19 cellular contexts compared by ENCODE assay signal in genomic region chr12:106868982-106869381, GRCh38.
DNase-seq lines count a peak whose midpoint lies in the region; ATAC-seq, FAIRE-seq and TF ChIP-seq lines count a peak whose summit lies in the region.
"Had no signal": no experiment of that assay in that cellular context is flagged by ENCODE, and none has a peak within 500 bp of the region (broad histone marks: within the 10 kb centered on the region; RNA-seq: fewer than 3 reads in every experiment).

No MANE protein-coding gene starts in this region.

- ATAC-seq in A549, result no peak
- no peak for ATAC-seq in IMR-90 (ENCODE audit: low read depth)
- no peak for ATAC-seq in K562
- ATAC-seq in HG02623 (IDR thresholded peaks at IDR 0.05; ENCODE audit: unreplicated experiment), result no peak
- ATAC-seq: CD8-positive, alpha-beta T cell had no signal

- no peak overlapping the region for H3K27ac ChIP-seq in A549
- no peak overlapping the region for H3K27ac ChIP-seq in IMR-90 (ENCODE audit: insufficient read depth, low read length)
- H3K27ac ChIP-seq in K562 (ENCODE audit: extremely low read depth, low read depth, low read length), result no peak overlapping the region
- H3K27ac ChIP-seq: BLaER1 treated with 17β-estradiol and CSF1 and Interleukin-3, amounts not matched to agents 10 nM and 100 nM; C4-2B had no signal

- TF ChIP-seq CTCF in A549 (IDR thresholded peaks at IDR 0.05), result no peak
- TF ChIP-seq CTCF in IMR-90 (conservative IDR thresholded peaks at IDR 0.05; ENCODE audit: low read depth, low read length), result no peak
- TF ChIP-seq CTCF in K562 (IDR thresholded peaks at IDR 0.05 in 2 of 3, conservative IDR thresholded peaks at IDR 0.05 in 1 of 3; ENCODE audit: insufficient read depth in 2 of 3, low read depth in 1 of 3, low read length in 3 of 3), result no peak

- H3K9me3 ChIP-seq in A549, result no peaks in the 10 kb centered on the region
- H3K9me3 ChIP-seq in IMR-90 (ENCODE audit: control insufficient read depth, insufficient read depth, low read length), result no peaks in the 10 kb centered on the region
- H3K9me3 ChIP-seq in K562 (replicated peaks; ENCODE audit: control insufficient read depth, insufficient read depth, low read depth, low read length), result no peaks in the 10 kb centered on the region
- H3K9me3 ChIP-seq: BLaER1 treated with 17β-estradiol and CSF1 and Interleukin-3, amounts not matched to agents 10 nM and 100 nM; Caco-2 had no signal

- H3K4ac ChIP-seq in IMR-90 (ENCODE audit: low read depth, low read length), result no peak overlapping the region

- in situ Hi-C loops in IMR-90 (cut with MboI; ENCODE audit: low sequenced_read_pairs), result no loop called here
- in situ Hi-C loops in K562 (cut with MboI), result no loop called here

- no peak for FAIRE-seq in A549 (lab: Jason Lieb, UNC)
- no peak for FAIRE-seq in K562 (lab: Jason Lieb, UNC)
- FAIRE-seq: A204.1, D721Med, G401.6, GM12891 had no signal

- no peaks in the 10 kb centered on the region for H3K27me3 ChIP-seq in IMR-90 (ENCODE audit: control insufficient read depth, insufficient read depth, low read length)
- no peaks in the 10 kb centered on the region for H3K27me3 ChIP-seq in K562 (ENCODE audit: control insufficient read depth in 2 of 2, insufficient read depth in 2 of 2, low read length in 2 of 2)
- H3K27me3 ChIP-seq: BLaER1 treated with 17β-estradiol and CSF1 and Interleukin-3, amounts not matched to agents 10 nM and 100 nM had no signal

- H3K4me3 ChIP-seq in A549, result no peak overlapping the region
- H3K4me3 ChIP-seq in IMR-90 (ENCODE audit: insufficient read depth, low read depth, low read length), result no peak overlapping the region
- no peak overlapping the region for H3K4me3 ChIP-seq in K562
- H3K4me3 ChIP-seq: BLaER1 treated with 17β-estradiol and CSF1 and Interleukin-3, amounts not matched to agents 10 nM and 100 nM had no signal

- 96% methylated on average over 5 of the region's 5 CpGs for WGBS in A549 (ENCODE audit: missing lambda C conversion rate)
- no CpG with 5 or more reads among the region's 5 CpGs for WGBS in IMR-90 (ENCODE audit: extremely low coverage in 2 of 2, insufficient read length in 1 of 2), 2 experiments
- WGBS in K562 (ENCODE audit: insufficient coverage, low coverage, missing lambda C conversion rate), result 84% methylated on average over 5 of the region's 5 CpGs

- no peak for DNase-seq in A549 (ENCODE audit: low read depth in 1 of 2, low spot score in 1 of 2)
- DNase-seq in IMR-90, result no peak
- no peak for DNase-seq in K562 (ENCODE audit: extremely low read depth in 1 of 4, low spot score in 3 of 4)
- DNase-seq in hepatic stellate cell (ENCODE audit: low spot score), result no peak
- DNase-seq: 8988T; AML-193; Caco-2; Calu3; CD4-positive, alpha-beta T cell; CD8-positive, alpha-beta T cell; DMS79 treated with DMSO at 0.1 percent for 48 hours; GF-D8 had no signal

- H4K20me1 ChIP-seq in IMR-90 (ENCODE audit: insufficient read depth, low read length) (no peaks in the 10 kb centered on the region; the same call in 1 of the 2 replicates), K562 (replicated peaks; ENCODE audit: control insufficient read depth, insufficient read depth, low read length) (no peaks in the 10 kb centered on the region)

- peaks cover 8 to 22% of the 10 kb centered on the region in 2 experiments; a peak in 3 of 4 replicates for H3K79me1 ChIP-seq in IMR-90 (ENCODE audit: low read depth in 1 of 2, low read length in 2 of 2)

- no peak overlapping the region for H2BK120ac ChIP-seq in IMR-90 (ENCODE audit: low read depth, low read length)

- no peak overlapping the region for H4K8ac ChIP-seq in IMR-90 (ENCODE audit: low read depth in 2 of 2, low read length in 2 of 2)

- H4K91ac ChIP-seq in IMR-90 (ENCODE audit: insufficient read depth, low read depth, low read length), result no peak overlapping the region

- CTCF ChIA-PET in A549 (lab: Yijun Ruan, JAX) (interaction anchor here (0.6 kb wide), 1 partner anchor 490 kb away, joined by 3 read pairs; no protein-coding TSS in a partner anchor), IMR-90 (lab: Yijun Ruan, JAX) (no interaction called here), K562 (lab: Yijun Ruan, JAX; ENCODE audit: low intra/inter-chr PET ratio) (no interaction called here)

- no peak overlapping the region for H2BK15ac ChIP-seq in IMR-90 (ENCODE audit: low read depth, low read length)

- no peak overlapping the region for H2AK5ac ChIP-seq in IMR-90 (ENCODE audit: low read depth, low read length)

- no peak overlapping the region for H2BK5ac ChIP-seq in IMR-90 (ENCODE audit: low read depth, low read length, poor library complexity, severe bottlenecking)

- POLR2A ChIA-PET in A549 (lab: Yijun Ruan, JAX), result no interaction called here
- POLR2A ChIA-PET in IMR-90 (lab: Charles Lee; ENCODE audit: unreplicated experiment), result no interaction called here
- POLR2A ChIA-PET in K562 (lab: Yijun Ruan, JAX), result no interaction called here

- H2AFZ ChIP-seq in IMR-90 (replicated peaks; ENCODE audit: low read length, poor library complexity), result no peak overlapping the region
- no peak overlapping the region for H2AFZ ChIP-seq in K562 (ENCODE audit: low read depth, low read length)

- no peak overlapping the region for H3K56ac ChIP-seq in IMR-90 (ENCODE audit: extremely low read depth, insufficient read depth, low read length)

- no peak overlapping the region for H2AK9ac ChIP-seq in IMR-90 (replicated peaks; ENCODE audit: low read depth, low read length, poor library complexity)

- no peak overlapping the region for H2BK20ac ChIP-seq in IMR-90 (ENCODE audit: low read depth, low read length)

- no peak for TF ChIP-seq RAD21 in A549 (conservative IDR thresholded peaks at IDR 0.05 in 1 of 2, IDR thresholded peaks at IDR 0.05 in 1 of 2)
- TF ChIP-seq RAD21 in IMR-90 (IDR thresholded peaks at IDR 0.05; ENCODE audit: low read length), result no peak
- no peak for TF ChIP-seq RAD21 in K562 (CRISPR knock-in tag; conservative IDR thresholded peaks at IDR 0.05 in 1 of 2, IDR thresholded peaks at IDR 0.05 in 1 of 2)

- BruUV-seq in IMR-90 (replicated peaks; lab: Mats Ljungman, UMichigan) (no TSS peak), K562 (replicated peaks; lab: Mats Ljungman, UMichigan) (no TSS peak)

- dilution Hi-C loops in IMR-90 (cut with HindIII; ENCODE audit: low sequenced_read_pairs, unreplicated experiment), result no loop called here

- TF ChIP-seq EP300 in A549 (IDR thresholded peaks at IDR 0.05) (no peak), K562 (IDR thresholded peaks at IDR 0.05; ENCODE audit: low read length) (no peak)

- no peak overlapping the region for H3K18ac ChIP-seq in IMR-90 (ENCODE audit: low read depth, low read length)

- H3K4me1 ChIP-seq in A549 (peaks cover 19% of the 10 kb centered on the region), IMR-90 (ENCODE audit: control insufficient read depth, insufficient read depth, low read length) (peaks cover 9% of the 10 kb centered on the region), K562 (replicated peaks in 1 of 2; ENCODE audit: control insufficient read depth in 2 of 2, insufficient read depth in 2 of 2, low read length in 2 of 2) (no peaks in the 10 kb centered on the region)
- H3K4me1 ChIP-seq: Caco-2 had no signal

- H3K79me2 ChIP-seq in K562 (ENCODE audit: control insufficient read depth, insufficient read depth, low read length), result no peaks in the 10 kb centered on the region

- intact Hi-C loops in IMR-90 (cut with micrococcal nuclease), result no loop called here
- intact Hi-C loops in K562 (cut with micrococcal nuclease), result no loop called here

- no peak overlapping the region for H3K23ac ChIP-seq in IMR-90 (ENCODE audit: low read depth, low read length)

- H3K9ac ChIP-seq in IMR-90 (ENCODE audit: low read depth, low read length) (no peak overlapping the region), K562 (ENCODE audit: insufficient read depth in 1 of 2, low read depth in 2 of 2, low read length in 2 of 2) (no peak overlapping the region)
- H3K9ac ChIP-seq: BLaER1 treated with 17β-estradiol and CSF1 and Interleukin-3, amounts not matched to agents 10 nM and 100 nM had no signal

- H4K5ac ChIP-seq in IMR-90 (ENCODE audit: low read depth, low read length), result no peak overlapping the region

- peaks cover 6% of the 10 kb centered on the region for H3K9me1 ChIP-seq in IMR-90 (ENCODE audit: insufficient read depth, low read length)
- no peaks in the 10 kb centered on the region for H3K9me1 ChIP-seq in K562 (ENCODE audit: control insufficient read depth, insufficient read depth, low read length)

- no peak overlapping the region for H3K4me2 ChIP-seq in A549
- no peak overlapping the region for H3K4me2 ChIP-seq in IMR-90 (ENCODE audit: low read depth, low read length)
- H3K4me2 ChIP-seq in K562 (ENCODE audit: insufficient read depth, low read length), result no peak overlapping the region
- H3K4me2 ChIP-seq: BLaER1 treated with 17β-estradiol and CSF1 and Interleukin-3, amounts not matched to agents 10 nM and 100 nM had no signal

- H3K36me3 ChIP-seq in IMR-90 (ENCODE audit: control insufficient read depth, insufficient read depth, low read length) (no peaks in the 10 kb centered on the region; the same call in 1 of the 2 replicates), K562 (ENCODE audit: control insufficient read depth, insufficient read depth, low read length) (no peaks in the 10 kb centered on the region)

- H3K14ac ChIP-seq in IMR-90 (replicated peaks; ENCODE audit: low read depth, low read length), result no peak overlapping the region

- TF ChIP-seq POLR2A in A549 (IDR thresholded peaks at IDR 0.05; ENCODE audit: low read length) (no peak), IMR-90 (IDR thresholded peaks at IDR 0.05; ENCODE audit: low read depth, low read length) (no peak), K562 (conservative IDR thresholded peaks at IDR 0.05) (no peak)

TF ChIP-seq in IMR-90, 13 proteins besides CTCF, POLR2A, EP300 and RAD21:
- TF ChIP-seq CEBPB (IDR thresholded peaks at IDR 0.05; ENCODE audit: low read depth, low read length) (peak; percentile 85), MAFK (IDR thresholded peaks at IDR 0.05; ENCODE audit: low read depth, low read length) (no peak)

TF ChIP-seq in K562, 482 proteins besides CTCF, POLR2A, EP300 and RAD21:
- TF ChIP-seq SETDB1 (IDR thresholded peaks at IDR 0.05; ENCODE audit: low read length) (no peak), CEBPB (tag; IDR thresholded peaks at IDR 0.05) (peak; percentile 74), CEBPG (CRISPR knock-in tag; IDR thresholded peaks at IDR 0.05) (no peak), CEBPG (tag; conservative IDR thresholded peaks at IDR 0.05 in 1 of 2, IDR thresholded peaks at IDR 0.05 in 1 of 2) (peak in 1 of 2 experiments; percentile 76; a peak in 2 of 4 replicates)

Comparison
In these comparisons a context has a peak if more than half of its experiments do, and no peak if none do; other contexts are left out.
1. Of the 35 proteins assayed by ChIP-seq in both K562 and A549: peak only in K562: none; only in A549: none; in both: CEBPB; in neither: 34.